Comparison of ENCODE assay signal across 1 cellular context in genomic region chr17:36094232-36094631, GRCh38.
TF ChIP-seq lines count a peak whose summit lies in the region.

No MANE protein-coding gene starts in this region.

TF ChIP-seq in GM23338, 12 proteins besides CTCF, POLR2A, EP300 and RAD21 (continued from another document):
- TF ChIP-seq, protein P1, sequence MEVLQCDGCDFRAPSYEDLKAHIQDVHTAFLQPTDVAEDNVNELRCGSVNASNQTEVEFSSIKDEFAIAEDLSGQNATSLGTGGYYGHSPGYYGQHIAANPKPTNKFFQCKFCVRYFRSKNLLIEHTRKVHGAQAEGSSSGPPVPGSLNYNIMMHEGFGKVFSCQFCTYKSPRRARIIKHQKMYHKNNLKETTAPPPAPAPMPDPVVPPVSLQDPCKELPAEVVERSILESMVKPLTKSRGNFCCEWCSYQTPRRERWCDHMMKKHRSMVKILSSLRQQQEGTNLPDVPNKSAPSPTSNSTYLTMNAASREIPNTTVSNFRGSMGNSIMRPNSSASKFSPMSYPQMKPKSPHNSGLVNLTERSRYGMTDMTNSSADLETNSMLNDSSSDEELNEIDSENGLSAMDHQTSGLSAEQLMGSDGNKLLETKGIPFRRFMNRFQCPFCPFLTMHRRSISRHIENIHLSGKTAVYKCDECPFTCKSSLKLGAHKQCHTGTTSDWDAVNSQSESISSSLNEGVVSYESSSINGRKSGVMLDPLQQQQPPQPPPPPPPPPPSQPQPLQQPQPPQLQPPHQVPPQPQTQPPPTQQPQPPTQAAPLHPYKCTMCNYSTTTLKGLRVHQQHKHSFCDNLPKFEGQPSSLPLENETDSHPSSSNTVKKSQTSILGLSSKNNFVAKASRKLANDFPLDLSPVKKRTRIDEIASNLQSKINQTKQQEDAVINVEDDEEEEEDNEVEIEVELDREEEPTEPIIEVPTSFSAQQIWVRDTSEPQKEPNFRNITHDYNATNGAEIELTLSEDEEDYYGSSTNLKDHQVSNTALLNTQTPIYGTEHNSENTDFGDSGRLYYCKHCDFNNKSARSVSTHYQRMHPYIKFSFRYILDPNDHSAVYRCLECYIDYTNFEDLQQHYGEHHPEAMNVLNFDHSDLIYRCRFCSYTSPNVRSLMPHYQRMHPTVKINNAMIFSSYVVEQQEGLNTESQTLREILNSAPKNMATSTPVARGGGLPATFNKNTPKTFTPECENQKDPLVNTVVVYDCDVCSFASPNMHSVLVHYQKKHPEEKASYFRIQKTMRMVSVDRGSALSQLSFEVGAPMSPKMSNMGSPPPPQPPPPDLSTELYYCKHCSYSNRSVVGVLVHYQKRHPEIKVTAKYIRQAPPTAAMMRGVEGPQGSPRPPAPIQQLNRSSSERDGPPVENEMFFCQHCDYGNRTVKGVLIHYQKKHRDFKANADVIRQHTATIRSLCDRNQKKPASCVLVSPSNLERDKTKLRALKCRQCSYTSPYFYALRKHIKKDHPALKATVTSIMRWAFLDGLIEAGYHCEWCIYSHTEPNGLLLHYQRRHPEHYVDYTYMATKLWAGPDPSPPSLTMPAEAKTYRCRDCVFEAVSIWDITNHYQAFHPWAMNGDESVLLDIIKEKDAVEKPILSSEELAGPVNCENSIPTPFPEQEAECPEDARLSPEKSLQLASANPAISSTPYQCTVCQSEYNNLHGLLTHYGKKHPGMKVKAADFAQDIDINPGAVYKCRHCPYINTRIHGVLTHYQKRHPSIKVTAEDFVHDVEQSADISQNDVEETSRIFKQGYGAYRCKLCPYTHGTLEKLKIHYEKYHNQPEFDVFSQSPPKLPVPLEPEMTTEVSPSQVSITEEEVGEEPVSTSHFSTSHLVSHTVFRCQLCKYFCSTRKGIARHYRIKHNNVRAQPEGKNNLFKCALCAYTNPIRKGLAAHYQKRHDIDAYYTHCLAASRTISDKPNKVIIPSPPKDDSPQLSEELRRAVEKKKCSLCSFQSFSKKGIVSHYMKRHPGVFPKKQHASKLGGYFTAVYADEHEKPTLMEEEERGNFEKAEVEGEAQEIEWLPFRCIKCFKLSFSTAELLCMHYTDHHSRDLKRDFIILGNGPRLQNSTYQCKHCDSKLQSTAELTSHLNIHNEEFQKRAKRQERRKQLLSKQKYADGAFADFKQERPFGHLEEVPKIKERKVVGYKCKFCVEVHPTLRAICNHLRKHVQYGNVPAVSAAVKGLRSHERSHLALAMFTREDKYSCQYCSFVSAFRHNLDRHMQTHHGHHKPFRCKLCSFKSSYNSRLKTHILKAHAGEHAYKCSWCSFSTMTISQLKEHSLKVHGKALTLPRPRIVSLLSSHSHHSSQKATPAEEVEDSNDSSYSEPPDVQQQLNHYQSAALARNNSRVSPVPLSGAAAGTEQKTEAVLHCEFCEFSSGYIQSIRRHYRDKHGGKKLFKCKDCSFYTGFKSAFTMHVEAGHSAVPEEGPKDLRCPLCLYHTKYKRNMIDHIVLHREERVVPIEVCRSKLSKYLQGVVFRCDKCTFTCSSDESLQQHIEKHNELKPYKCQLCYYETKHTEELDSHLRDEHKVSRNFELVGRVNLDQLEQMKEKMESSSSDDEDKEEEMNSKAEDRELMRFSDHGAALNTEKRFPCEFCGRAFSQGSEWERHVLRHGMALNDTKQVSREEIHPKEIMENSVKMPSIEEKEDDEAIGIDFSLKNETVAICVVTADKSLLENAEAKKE (CRISPR knock-in tag; IDR thresholded peaks at IDR 0.05), result no peak
- no peak for TF ChIP-seq EZH2phosphoT487 (IDR thresholded peaks at IDR 0.05; ENCODE audit: unreplicated experiment)
- no peak for TF ChIP-seq STAT1 (IDR thresholded peaks at IDR 0.05; ENCODE audit: unreplicated experiment)
- TF ChIP-seq POLR2AphosphoS5 (IDR thresholded peaks at IDR 0.05; ENCODE audit: low read depth), result no peak
- no peak for TF ChIP-seq ZNF114 (CRISPR knock-in tag; IDR thresholded peaks at IDR 0.05)
- no peak for TF ChIP-seq JUNB (IDR thresholded peaks at IDR 0.05; ENCODE audit: unreplicated experiment)
- no peak for TF ChIP-seq EZH2 (IDR thresholded peaks at IDR 0.05; ENCODE audit: low read depth, unreplicated experiment)
- no peak for TF ChIP-seq NANOG (IDR thresholded peaks at IDR 0.05; ENCODE audit: borderline replicate concordance)
